Comparison of ENCODE assay signal across 15 cellular contexts in genomic region chr11:134171951-134172350, GRCh38. TPM values are rescaled to one million over a fixed set of nuclear protein-coding genes. Genes with fewer than 3 reads are reported as not detected.
DNase-seq lines count a peak whose midpoint lies in the region; FAIRE-seq and TF ChIP-seq lines count a peak whose summit lies in the region.
"Had no signal": no experiment of that assay in that cellular context is flagged by ENCODE, and none has a peak within 500 bp of the region (broad histone marks: within the 10 kb centered on the region; RNA-seq: fewer than 3 reads in every experiment).

No MANE protein-coding gene starts in this region.

- no peak overlapping the region for H4K5ac ChIP-seq in H1 (ENCODE audit: insufficient read length, low read depth, low read length)

- 100% methylated on average over 10 of the region's 10 CpGs; no CpG with 5 or more reads in 1 of the 2 experiments for WGBS in H1 (ENCODE audit: extremely low coverage in 1 of 2, insufficient coverage in 1 of 2, insufficient read length in 1 of 2, insufficient replicate concordance in 2 of 2, low coverage in 1 of 2, low lambda C conversion rate in 2 of 2, missing lambda C conversion rate in 1 of 2), 2 experiments

- no peak for TF ChIP-seq RAD21 in H1 (IDR thresholded peaks at IDR 0.05 in 1 of 2, conservative IDR thresholded peaks at IDR 0.05 in 1 of 2; ENCODE audit: low read depth in 2 of 2, low read length in 2 of 2)

- H2BK120ac ChIP-seq in H1 (replicated peaks; ENCODE audit: low read depth, low read length), result no peak overlapping the region

- H3K27ac ChIP-seq in VCaP (0 out of 2 replicates have a peak overlapping the region, but pooled peaks have one; percentile 11), H1 (ENCODE audit: low read depth, low read length) (no peak overlapping the region)
- H3K27ac ChIP-seq: BLaER1 treated with 17β-estradiol and CSF1 and Interleukin-3, amounts not matched to agents 10 nM and 100 nM; HL-60 had no signal

- H4K20me1 ChIP-seq in H1 (replicated peaks in 1 of 2; ENCODE audit: control insufficient read depth in 1 of 2, insufficient read depth in 2 of 2, low read length in 2 of 2), result no peaks in the 10 kb centered on the region

- no peak overlapping the region for H3K18ac ChIP-seq in H1 (ENCODE audit: extremely low read depth, low read length)

- H3K14ac ChIP-seq in H1 (ENCODE audit: insufficient read length), result no peak overlapping the region

- H2BK20ac ChIP-seq in H1 (ENCODE audit: low read length), result no peak overlapping the region

- H4K8ac ChIP-seq in H1 (ENCODE audit: extremely low read depth, insufficient read depth, low read length), result peak overlapping the region; percentile 62; the same call in 1 of the 2 replicates

- H3K9me3 ChIP-seq in H1 (ENCODE audit: insufficient read depth in 2 of 2, low read depth in 1 of 2, low read length in 1 of 2), result peaks cover 49 to 62% of the 10 kb centered on the region in 2 experiments
- H3K9me3 ChIP-seq: BLaER1 treated with 17β-estradiol and CSF1 and Interleukin-3, amounts not matched to agents 10 nM and 100 nM had no signal

- no peak overlapping the region for H2BK12ac ChIP-seq in H1 (ENCODE audit: low read depth, low read length)

- no peaks in the 10 kb centered on the region for H3K27me3 Mint-ChIP-seq in activated naive CD4-positive, alpha-beta T cell treated with anti-CD3 and anti-CD28 coated beads, Interleukin-2, amount 10 ng/mL, durations not matched to agents 7 days and 5 days
- no peaks in the 10 kb centered on the region for H3K27me3 Mint-ChIP-seq in mesothelial cell of epicardium (ENCODE audit: low read depth)
- H3K27me3 Mint-ChIP-seq: B cell had no signal

- no peak for TF ChIP-seq EP300 in H1 (IDR thresholded peaks at IDR 0.05; ENCODE audit: borderline replicate concordance in 1 of 2, low read depth in 2 of 2, low read length in 2 of 2)

- H3K27me3 ChIP-seq in H1 (replicated peaks in 1 of 4; ENCODE audit: control insufficient read depth in 3 of 4, extremely low read depth in 1 of 4, insufficient read depth in 3 of 4, low read length in 3 of 4), result no peaks in the 10 kb centered on the region
- H3K27me3 ChIP-seq: BLaER1 treated with 17β-estradiol and CSF1 and Interleukin-3, amounts not matched to agents 10 nM and 100 nM had no signal

- POLR2A ChIA-PET in H1 (lab: Charles Lee; ENCODE audit: partially characterized antibody), result no interaction called here

- no peak overlapping the region for H3K23ac ChIP-seq in H1 (ENCODE audit: insufficient read length)

- no peaks in the 10 kb centered on the region for H3K79me1 ChIP-seq in H1 (ENCODE audit: low read depth, low read length)

- H3K4me3 Mint-ChIP-seq in activated naive CD4-positive, alpha-beta T cell treated with anti-CD3 and anti-CD28 coated beads, Interleukin-2, amount 10 ng/mL, durations not matched to agents 7 days and 5 days, result no peak overlapping the region
- no peak overlapping the region for H3K4me3 Mint-ChIP-seq in mesothelial cell of epicardium
- H3K4me3 Mint-ChIP-seq: B cell; CD8-positive, alpha-beta T cell; H9 had no signal

- H2AK5ac ChIP-seq in H1 (ENCODE audit: low read depth, low read length), result no peak overlapping the region

- H3K23me2 ChIP-seq in H1 (ENCODE audit: low read depth, low read length), result no peaks in the 10 kb centered on the region

- no peak overlapping the region for H2BK5ac ChIP-seq in H1 (ENCODE audit: low read depth, low read length)

- FAIRE-seq in H1 (lab: Jason Lieb, UNC), result no peak
- FAIRE-seq: GM12878 had no signal

- DNase-seq in activated naive CD4-positive, alpha-beta T cell treated with anti-CD3 and anti-CD28 coated beads, Interleukin-2, amount 10 ng/mL, durations not matched to agents 7 days and 5 days, result no peak
- DNase-seq in activated naive CD4-positive, alpha-beta T cell treated with anti-CD3 and anti-CD28 coated beads, Interleukin-2, amount 50 U/mL, for 16 hours, result no peak
- DNase-seq in H1 (ENCODE audit: low read depth in 1 of 2, low spot score in 2 of 2) (no peak), mesothelial cell of epicardium (ENCODE audit: low spot score in 2 of 2, unreplicated experiment in 2 of 2) (no peak), NK-92 (lab: John Stamatoyannopoulos, UW; ENCODE audit: unreplicated experiment) (no peak)
- DNase-seq: Calu3; CD8-positive, alpha-beta T cell; DMS79 treated with DMSO at 0.1 percent for 48 hours; GOT3; H9 had no signal

- no peak overlapping the region for H3K56ac ChIP-seq in H1 (replicated peaks; ENCODE audit: insufficient read length, low read depth, low read length)

- no peak for TF ChIP-seq POLR2A in H1 (IDR thresholded peaks at IDR 0.05; ENCODE audit: control extremely low read depth in 1 of 2, low read depth in 2 of 2, low read length in 2 of 2)

- peaks cover 71% of the 10 kb centered on the region for H3K36me3 Mint-ChIP-seq in activated naive CD4-positive, alpha-beta T cell treated with anti-CD3 and anti-CD28 coated beads, Interleukin-2, amount 10 ng/mL, durations not matched to agents 7 days and 5 days
- peaks cover 41% of the 10 kb centered on the region for H3K36me3 Mint-ChIP-seq in mesothelial cell of epicardium

- CTCF ChIA-PET in activated naive CD4-positive, alpha-beta T cell treated with anti-CD3 and anti-CD28 coated beads, Interleukin-2, amount 10 ng/mL, durations not matched to agents 7 days and 5 days (lab: Charles Lee), result no interaction called here
- CTCF ChIA-PET in H1 (lab: Charles Lee; ENCODE audit: partially characterized antibody), result interaction anchor here (0.6 kb wide), 1 partner anchor 37 kb away, joined by 4 read pairs; no protein-coding TSS in a partner anchor

- TF ChIP-seq CTCF in VCaP (conservative IDR thresholded peaks at IDR 0.05) (no peak), H1 (IDR thresholded peaks at IDR 0.05; ENCODE audit: control extremely low read depth in 1 of 3, insufficient read depth in 1 of 3, low read depth in 1 of 3, low read length in 3 of 3) (no peak), mesothelial cell of epicardium (IDR thresholded peaks at IDR 0.05; ENCODE audit: unreplicated experiment) (no peak)

- no peak overlapping the region for H3K4ac ChIP-seq in H1 (replicated peaks; ENCODE audit: insufficient read length, low read depth, low read length)

- no peaks in the 10 kb centered on the region for H3K9me3 Mint-ChIP-seq in activated naive CD4-positive, alpha-beta T cell treated with anti-CD3 and anti-CD28 coated beads, Interleukin-2, amount 10 ng/mL, durations not matched to agents 7 days and 5 days
- peaks cover 12% of the 10 kb centered on the region for H3K9me3 Mint-ChIP-seq in mesothelial cell of epicardium
- H3K9me3 Mint-ChIP-seq: CD8-positive, alpha-beta T cell had no signal

- H2AFZ ChIP-seq in H1 (ENCODE audit: low read length), result no peak overlapping the region

- H3K4me2 ChIP-seq in H1 (ENCODE audit: insufficient read depth in 1 of 2, low read depth in 2 of 2, low read length in 2 of 2), result no peak overlapping the region
- H3K4me2 ChIP-seq: BLaER1 treated with 17β-estradiol and CSF1 and Interleukin-3, amounts not matched to agents 10 nM and 100 nM had no signal

- H3K4me1 Mint-ChIP-seq in activated naive CD4-positive, alpha-beta T cell treated with anti-CD3 and anti-CD28 coated beads, Interleukin-2, amount 10 ng/mL, durations not matched to agents 7 days and 5 days, result no peaks in the 10 kb centered on the region
- no peaks in the 10 kb centered on the region for H3K4me1 Mint-ChIP-seq in mesothelial cell of epicardium
- H3K4me1 Mint-ChIP-seq: B cell, H9 had no signal

- H3K9ac ChIP-seq in H1 (replicated peaks in 1 of 4; ENCODE audit: extremely low read depth in 1 of 4, low read depth in 3 of 4, low read length in 3 of 4), result no peak overlapping the region
- H3K9ac ChIP-seq: BLaER1 treated with 17β-estradiol and CSF1 and Interleukin-3, amounts not matched to agents 10 nM and 100 nM had no signal

- peak overlapping the region; percentile 6 for H3K27ac Mint-ChIP-seq in activated naive CD4-positive, alpha-beta T cell treated with anti-CD3 and anti-CD28 coated beads, Interleukin-2, amount 10 ng/mL, durations not matched to agents 7 days and 5 days
- no peak overlapping the region for H3K27ac Mint-ChIP-seq in mesothelial cell of epicardium
- H3K27ac Mint-ChIP-seq: B cell; CD8-positive, alpha-beta T cell had no signal

- H3K4me1 ChIP-seq in H1 (replicated peaks in 1 of 4; ENCODE audit: control insufficient read depth in 3 of 4, insufficient read depth in 4 of 4, low read length in 3 of 4), result no peaks in the 10 kb centered on the region
- H3K4me1 ChIP-seq: BLaER1 treated with 17β-estradiol and CSF1 and Interleukin-3, amounts not matched to agents 10 nM and 100 nM had no signal

- no peaks in the 10 kb centered on the region for H3K79me2 ChIP-seq in H1 (ENCODE audit: control insufficient read depth in 1 of 2, insufficient read depth in 2 of 2, low read length in 2 of 2)

- H3K4me3 ChIP-seq in H1 (ENCODE audit: extremely low read depth in 1 of 4, insufficient read depth in 2 of 4, low read depth in 3 of 4, low read length in 4 of 4), result no peak overlapping the region
- H3K4me3 ChIP-seq: BLaER1 treated with 17β-estradiol and CSF1 and Interleukin-3, amounts not matched to agents 10 nM and 100 nM; GM12878 had no signal

- no peak overlapping the region for H2BK15ac ChIP-seq in H1 (ENCODE audit: low read length)

- H4K91ac ChIP-seq in H1 (replicated peaks; ENCODE audit: insufficient read length, low read length), result no peak overlapping the region

- peaks cover 25 to 99% (median 77%) of the 10 kb centered on the region in 4 experiments for H3K36me3 ChIP-seq in H1 (ENCODE audit: control insufficient read depth in 2 of 4, insufficient read depth in 4 of 4, low read length in 3 of 4)

RNA-seq across cellular contexts. Expression of gene NCAPD3, which starts 51.8 kb away (rescaled TPM):
- total RNA-seq in H1 (2021; fragmentation: NEBNext Ultra II Directional; extraction: Animal tissue kit (Norgen Biotek cat#: 25700)), result 50.3 and 55.2 TPM in 2 replicates
- 26.5 and 27.1 TPM in 2 replicates for polyA plus RNA-seq in H1 (2011; rRNA removed)
- 33.8 TPM for polyA plus RNA-seq in H1 (2011; cell fraction: cytosol; rRNA removed)
- polyA plus RNA-seq in H1 (2011; cell fraction: nucleus; rRNA removed), result 56.8 TPM
- polyA plus RNA-seq in H1 (2012, experiment 1 of 2), result 31.1 to 45.3 TPM (median 36.0 TPM) in 4 replicates
- polyA plus RNA-seq in H1 (2012, experiment 2 of 2), result 4.8 TPM
- polyA plus RNA-seq in H1 (2013, experiment 1 of 2), result 23.8 TPM
- 22.4 TPM for polyA plus RNA-seq in H1 (2013, experiment 2 of 2)
- polyA minus RNA-seq in H1 (2011; rRNA and poly(A)+ RNA removed), result 76.6 and 83.3 TPM in 2 replicates
- 62.4 TPM for polyA minus RNA-seq in H1 (2011; cell fraction: cytosol; rRNA and poly(A)+ RNA removed)
- polyA minus RNA-seq in H1 (2011; cell fraction: nucleus; rRNA and poly(A)+ RNA removed), result 67.9 TPM
- 25.4 to 30.9 TPM (median 30.0 TPM) in 3 replicates for total RNA-seq in mesothelial cell of epicardium

RNA-seq across cellular contexts. Expression of gene VPS26B, which starts 52.5 kb away (rescaled TPM):
- total RNA-seq in H1 (2021; fragmentation: NEBNext Ultra II Directional; extraction: Animal tissue kit (Norgen Biotek cat#: 25700)), result 26.8 and 27.0 TPM in 2 replicates
- 18.3 and 19.6 TPM in 2 replicates for polyA plus RNA-seq in H1 (2011; rRNA removed)
- 21.7 TPM for polyA plus RNA-seq in H1 (2011; cell fraction: cytosol; rRNA removed)
- 23.5 TPM for polyA plus RNA-seq in H1 (2011; cell fraction: nucleus; rRNA removed)
- polyA plus RNA-seq in H1 (2012, experiment 1 of 2), result 19.5 to 21.1 TPM (median 20.1 TPM) in 4 replicates
- 16.3 TPM for polyA plus RNA-seq in H1 (2012, experiment 2 of 2)
- 15.3 TPM for polyA plus RNA-seq in H1 (2013, experiment 1 of 2)
- polyA plus RNA-seq in H1 (2013, experiment 2 of 2), result 14.6 TPM
- 27.9 and 33.4 TPM in 2 replicates for polyA minus RNA-seq in H1 (2011; rRNA and poly(A)+ RNA removed)
- polyA minus RNA-seq in H1 (2011; cell fraction: cytosol; rRNA and poly(A)+ RNA removed), result 17.2 TPM
- polyA minus RNA-seq in H1 (2011; cell fraction: nucleus; rRNA and poly(A)+ RNA removed), result 16.7 TPM
- 42.4 to 47.8 TPM (median 43.9 TPM) in 3 replicates for total RNA-seq in mesothelial cell of epicardium
